27 cellular contexts compared by ENCODE assay signal in genomic region chr14:70595443-70596185, GRCh38. TPM values are rescaled to one million over a fixed set of nuclear protein-coding genes. Genes with fewer than 3 reads are reported as not detected.
DNase-seq lines count a peak whose midpoint lies in the region; ATAC-seq, FAIRE-seq and TF ChIP-seq lines count a peak whose summit lies in the region.
"Had no signal": no experiment of that assay in that cellular context is flagged by ENCODE, and none has a peak within 500 bp of the region (broad histone marks: within the 10 kb centered on the region; RNA-seq: fewer than 3 reads in every experiment).

No MANE protein-coding gene starts in this region.

- 61 to 68% (median 65%) methylated on average over 5 to 9 of the region's 9 CpGs for WGBS in adrenal gland, 4 donors

- no peak overlapping the region for H3K9ac ChIP-seq in fibroblast of lung (ENCODE audit: insufficient read depth, low read length)

- H3K9me3 ChIP-seq in right atrium auricular region, result no peaks in the 10 kb centered on the region
- no peaks in the 10 kb centered on the region for H3K9me3 ChIP-seq in adrenal gland (replicated peaks in 1 of 3)
- no peaks in the 10 kb centered on the region for H3K9me3 ChIP-seq in fibroblast of lung (ENCODE audit: control insufficient read depth, insufficient read depth, low read depth, low read length)
- H3K9me3 ChIP-seq in OCI-LY7 (ENCODE audit: low read length), result no peaks in the 10 kb centered on the region
- H3K9me3 ChIP-seq: esophagus muscularis mucosa, gastrocnemius medialis, neutrophil, psoas muscle, tibial artery had no signal

- H3K4me2 ChIP-seq in fibroblast of lung (ENCODE audit: extremely low read depth, insufficient read depth, low read length) (no peak overlapping the region), OCI-LY7 (ENCODE audit: low read length) (no peak overlapping the region)

- CTCF ChIA-PET in OCI-LY7 (lab: Charles Lee; ENCODE audit: unreplicated experiment), result no interaction called here

- DNase-seq in Right ventricle myocardium superior (peak; percentile 39), right atrium auricular region (ENCODE audit: low spot score) (no peak), adrenal gland (peak in 5 of 7 donors; percentile 20 to 58 (median 32)), fibroblast of lung (ENCODE audit: low read depth in 2 of 2) (peak; percentile 1 to 18), urothelium cell line (ENCODE audit: low spot score) (no peak), OCI-LY7 (ENCODE audit: low spot score) (no peak)
- DNase-seq: activated CD4-positive, alpha-beta T cell treated with anti-CD3 and anti-CD28 coated beads for 4 hours; activated effector memory CD4-positive, alpha-beta T cell treated with anti-CD3 and anti-CD28 coated beads, Interleukin-2, amount 50 U/mL, for 16 hours; activated naive CD8-positive, alpha-beta T cell treated with anti-CD3 and anti-CD28 coated beads, Interleukin-2, amount 50 U/mL, for 24 hours; CD4-positive, CD25-positive, alpha-beta regulatory T cell; cortex of kidney; effector memory CD8-positive, alpha-beta T cell; gastrocnemius medialis; HFFc6; NCI-H1417 treated with DMSO at 0.1 percent for 48 hours; NCI-H2081; NCI-H226; psoas muscle; stimulated activated naive CD4-positive, alpha-beta T cell treated with Interleukin-2 at 50 U/mL for 16 hours; T-helper 17 cell; tibial artery had no signal

- no peak overlapping the region for H3K27ac ChIP-seq in right atrium auricular region
- no peak overlapping the region for H3K27ac ChIP-seq in adrenal gland
- H3K27ac ChIP-seq in fibroblast of lung (ENCODE audit: insufficient read depth, low read length), result no peak overlapping the region
- H3K27ac ChIP-seq in OCI-LY7 (ENCODE audit: low read depth, low read length, poor library complexity, severe bottlenecking), result no peak overlapping the region
- H3K27ac ChIP-seq: esophagus muscularis mucosa, gastrocnemius medialis, neutrophil, psoas muscle, tibial artery had no signal

- H4K20me1 ChIP-seq in fibroblast of lung (ENCODE audit: control insufficient read depth, extremely low read depth, insufficient read depth, low read length) (no peaks in the 10 kb centered on the region), OCI-LY7 (ENCODE audit: insufficient read depth, low read length) (peaks cover 11% of the 10 kb centered on the region)

- no TSS peak for BruUV-seq in OCI-LY7 (replicated peaks; lab: Mats Ljungman, UMichigan)

- peak; percentile 30 for FAIRE-seq in urothelium cell line (lab: Jason Lieb, UNC)

- no peaks in the 10 kb centered on the region for H3K9me2 ChIP-seq in OCI-LY7 (ENCODE audit: insufficient read depth, low read length)

- TF ChIP-seq POLR2A in adrenal gland (IDR thresholded peaks at IDR 0.05), result no peak

- H2AFZ ChIP-seq in fibroblast of lung (ENCODE audit: low read length) (no peak overlapping the region), OCI-LY7 (ENCODE audit: low read length) (no peak overlapping the region)

- peaks cover 63% of the 10 kb centered on the region for H3K36me3 ChIP-seq in right atrium auricular region
- peaks cover 0 to 58% of the 10 kb centered on the region in 2 donors for H3K36me3 ChIP-seq in adrenal gland (replicated peaks in 1 of 2)
- H3K36me3 ChIP-seq in fibroblast of lung (ENCODE audit: control insufficient read depth, insufficient read depth, low read length), result no peaks in the 10 kb centered on the region
- peaks cover 68% of the 10 kb centered on the region for H3K36me3 ChIP-seq in OCI-LY7 (ENCODE audit: insufficient read depth, low read length)

- ATAC-seq in Right ventricle myocardium superior (ENCODE audit: poor library complexity), result no peak
- no peak for ATAC-seq in HG03108 (IDR thresholded peaks at IDR 0.05; ENCODE audit: unreplicated experiment)
- ATAC-seq in HG03135 (IDR thresholded peaks at IDR 0.05; ENCODE audit: unreplicated experiment), result no peak
- ATAC-seq: activated naive CD8-positive, alpha-beta T cell treated with anti-CD3 and anti-CD28 coated beads, Interleukin-2, amount 50 U/mL, for 24 hours; effector memory CD8-positive, alpha-beta T cell; gastrocnemius medialis; left lobe of liver; psoas muscle; SK-N-SH treated with all-trans-retinoic acid at 6 μM for 48 hours; T-helper 17 cell had no signal

- no peaks in the 10 kb centered on the region for H3K27me3 ChIP-seq in right atrium auricular region
- no peaks in the 10 kb centered on the region for H3K27me3 ChIP-seq in adrenal gland
- H3K27me3 ChIP-seq in fibroblast of lung (ENCODE audit: control insufficient read depth, insufficient read depth, low read length), result no peaks in the 10 kb centered on the region
- H3K27me3 ChIP-seq: esophagus muscularis mucosa, gastrocnemius medialis, neutrophil, tibial artery had no signal

- intact Hi-C loops in Right ventricle myocardium superior (cut with DNase I), result no loop called here
- intact Hi-C loops in adrenal gland (cut with DNase I), result no loop called here
- intact Hi-C loops in OCI-LY7 (cut with micrococcal nuclease; ENCODE audit: unreplicated experiment), result no loop called here

- no peak overlapping the region for H3K4me3 ChIP-seq in right atrium auricular region
- no peak overlapping the region for H3K4me3 ChIP-seq in adrenal gland
- no peak overlapping the region for H3K4me3 ChIP-seq in fibroblast of lung (replicated peaks in 1 of 4; ENCODE audit: control extremely low read depth in 1 of 4, insufficient read depth in 1 of 4, low read depth in 3 of 4, low read length in 4 of 4)
- no peak overlapping the region for H3K4me3 ChIP-seq in OCI-LY7 (ENCODE audit: low read depth, low read length, poor library complexity, severe bottlenecking)
- H3K4me3 ChIP-seq: esophagus muscularis mucosa, gastrocnemius medialis, psoas muscle, tibial artery had no signal

- TF ChIP-seq CTCF in right atrium auricular region (IDR thresholded peaks at IDR 0.05) (no peak), adrenal gland (IDR thresholded peaks at IDR 0.05) (no peak), fibroblast of lung (conservative IDR thresholded peaks at IDR 0.05 in 1 of 2, IDR thresholded peaks at IDR 0.05 in 1 of 2; ENCODE audit: low read depth in 1 of 2, low read length in 2 of 2) (no peak), OCI-LY7 (conservative IDR thresholded peaks at IDR 0.05; ENCODE audit: low read length) (no peak)

- POLR2A ChIA-PET in OCI-LY7 (lab: Charles Lee), result no interaction called here

- H3K79me2 ChIP-seq in fibroblast of lung (ENCODE audit: control insufficient read depth, insufficient read depth, low read length), result peaks cover 32% of the 10 kb centered on the region
- H3K79me2 ChIP-seq in OCI-LY7 (ENCODE audit: insufficient read depth, low read depth, low read length), result peaks cover 46% of the 10 kb centered on the region

- H3K4me1 ChIP-seq in right atrium auricular region (peaks cover 0 to 12% of the 10 kb centered on the region in 2 donors), adrenal gland (replicated peaks in 1 of 2) (peaks cover 9 to 16% of the 10 kb centered on the region in 2 donors), fibroblast of lung (ENCODE audit: control insufficient read depth, extremely low read depth, insufficient read depth, low read length) (peaks cover 3% of the 10 kb centered on the region), OCI-LY7 (ENCODE audit: insufficient read depth, low read length, poor library complexity, severe bottlenecking) (peaks cover 13% of the 10 kb centered on the region)

RNA-seq across cellular contexts. Expression of gene MED6, which starts 4.8 kb away (rescaled TPM):
- total RNA-seq in Right ventricle myocardium superior, result 17.7 TPM
- total RNA-seq in right atrium auricular region, result 10 to 100 TPM; 12.1 to 17.9 TPM
- 10 to 100 TPM in 7 of 8 donors, 1 to 10 TPM in 1; 6.9 to 37.9 (median 30.9) TPM for total RNA-seq in adrenal gland
- 10 to 100 TPM in 2 of 3 donors, 1 to 10 TPM in 1; 9.9 to 38.1 (median 11.7) TPM for polyA plus RNA-seq in adrenal gland
- 26.5 and 26.6 TPM in 2 replicates for total RNA-seq in fibroblast of lung
- 44.8 and 46.1 TPM in 2 replicates for polyA plus RNA-seq in fibroblast of lung
- polyA plus RNA-seq in fibroblast of lung (2012), result 22.2 and 24.7 TPM in 2 replicates
- polyA minus RNA-seq in fibroblast of lung (ENCODE audit: low replicate concordance), result 5.4 and 7.8 TPM in 2 replicates
- total RNA-seq in OCI-LY7 (2014; rRNA removed; shearing (Covaris generic)), result 28.4 and 28.8 TPM in 2 replicates
- 57.7 and 59.2 TPM in 2 replicates for total RNA-seq in OCI-LY7 (2022)

RNA-seq across cellular contexts. Expression of gene TTC9, which starts 46.1 kb away (rescaled TPM):
- total RNA-seq in Right ventricle myocardium superior, result 0.91 TPM
- 1 to 10 TPM; 2.2 to 5.3 TPM for total RNA-seq in right atrium auricular region
- 1 to 10 TPM in 6 of 8 donors, under 1 TPM in 2; 0.74 to 4.1 (median 2.2) TPM for total RNA-seq in adrenal gland
- polyA plus RNA-seq in adrenal gland, result 1 to 10 TPM in 2 of 3 donors, under 1 TPM in 1; 0.80 to 1.5 (median 1.3) TPM
- 1.3 and 4.3 TPM in 2 replicates for total RNA-seq in fibroblast of lung
- 1.9 and 2.0 TPM in 2 replicates for polyA plus RNA-seq in fibroblast of lung
- polyA plus RNA-seq in fibroblast of lung (2012), result 1.4 and 1.7 TPM in 2 replicates
- polyA minus RNA-seq in fibroblast of lung (ENCODE audit: low replicate concordance), result 0.63 and 1.9 TPM in 2 replicates
- 8.1 and 11.0 TPM in 2 replicates for total RNA-seq in OCI-LY7 (2014; rRNA removed; shearing (Covaris generic))
- 13.0 and 14.1 TPM in 2 replicates for total RNA-seq in OCI-LY7 (2022)

Comparison
In these comparisons a context has a peak if more than half of its experiments do, and no peak if none do; other contexts are left out.
1. DNase-seq: peak in Right ventricle myocardium superior (single experiment), adrenal gland (5 of 7) and fibroblast of lung (2 of 2); none in right atrium auricular region (single experiment), urothelium cell line (single experiment) and OCI-LY7 (single experiment).